2 cellular contexts compared by ENCODE assay signal in genomic region chr1:39701092-39701460, GRCh38.
TF ChIP-seq lines count a peak whose summit lies in the region.

No MANE protein-coding gene starts in this region.

TF ChIP-seq in K562, 482 proteins besides CTCF, POLR2A, EP300 and RAD21:
- TF ChIP-seq ZFP1 (CRISPR knock-in tag; IDR thresholded peaks at IDR 0.05) (no peak), ZNF395 (CRISPR knock-in tag; IDR thresholded peaks at IDR 0.05) (0 out of 2 replicates have a peak, but pooled peaks have one; percentile 19)

TF ChIP-seq in GM12891, 5 proteins besides CTCF, POLR2A, EP300 and RAD21:
- TF ChIP-seq SPI1 (IDR thresholded peaks at IDR 0.05; ENCODE audit: low read depth, low read length) (no peak), POU2F2 (IDR thresholded peaks at IDR 0.05; ENCODE audit: low read depth, low read length) (no peak), POLR2AphosphoS5 (IDR thresholded peaks at IDR 0.05; ENCODE audit: low read depth, low read length) (no peak), PAX5 (IDR thresholded peaks at IDR 0.05; ENCODE audit: insufficient read depth, low read length, severe bottlenecking) (no peak), TAF1 (IDR thresholded peaks at IDR 0.05; ENCODE audit: low read depth, low read length) (no peak)
